2 cellular contexts compared by ENCODE assay signal in genomic region chr7:17910377-17910776, GRCh38.
TF ChIP-seq lines count a peak whose summit lies in the region.

No MANE protein-coding gene starts in this region.

TF ChIP-seq in HepG2, 621 proteins besides CTCF, POLR2A, EP300 and RAD21 (continued from another document):
- no peak for TF ChIP-seq CEBPZ (IDR thresholded peaks at IDR 0.05; ENCODE audit: low read length)
- TF ChIP-seq ZNF891 (CRISPR knock-in tag; IDR thresholded peaks at IDR 0.05): no peak
- TF ChIP-seq ETV6 (CRISPR knock-in tag; conservative IDR thresholded peaks at IDR 0.05): no peak
- TF ChIP-seq ZBTB20 (CRISPR knock-in tag; IDR thresholded peaks at IDR 0.05; ENCODE audit: borderline replicate concordance, low read depth): no peak
- peak; percentile 37 to 75 for TF ChIP-seq MAFK (conservative IDR thresholded peaks at IDR 0.05 in 1 of 2, IDR thresholded peaks at IDR 0.05 in 1 of 2; ENCODE audit: low read length in 2 of 2)
- no peak for TF ChIP-seq NONO (IDR thresholded peaks at IDR 0.05)
- no peak for TF ChIP-seq NONO (CRISPR knock-in tag; conservative IDR thresholded peaks at IDR 0.05)
- TF ChIP-seq HNRNPUL1 (IDR thresholded peaks at IDR 0.05; ENCODE audit: low read depth, low read length): no peak

TF ChIP-seq in WTC11, 78 proteins besides CTCF, POLR2A, EP300 and RAD21 (continued from another document):
- TF ChIP-seq ZNF423 (CRISPR knock-in tag; IDR thresholded peaks at IDR 0.05) (no peak), STAT6 (CRISPR knock-in tag; conservative IDR thresholded peaks at IDR 0.05; ENCODE audit: low read depth) (no peak)
